2 cellular contexts compared by ENCODE assay signal in the genomic region with DNA sequence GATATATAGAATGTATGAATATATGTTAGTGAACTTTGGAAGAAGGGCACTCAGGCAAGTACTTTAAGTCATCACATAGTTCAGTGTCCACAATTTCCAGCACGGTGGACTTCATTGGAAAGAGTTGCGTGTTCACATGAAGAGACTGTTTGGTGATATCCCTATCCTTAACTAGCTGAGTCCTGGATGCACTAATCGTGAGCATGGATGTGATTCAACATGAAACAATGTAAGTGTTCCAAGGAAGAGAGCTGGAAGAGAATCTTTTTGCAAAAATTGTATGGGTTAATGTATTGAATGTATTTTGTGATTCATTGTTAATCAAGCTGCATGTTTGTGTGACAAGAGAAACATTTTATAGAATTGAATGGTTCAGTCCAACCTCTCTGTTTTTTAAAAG.
TF ChIP-seq lines count a peak whose summit lies in the region.

No MANE protein-coding gene starts in this region.

TF ChIP-seq in WTC11, 78 proteins besides CTCF, POLR2A, EP300 and RAD21:
- no peak for TF ChIP-seq ZNF396 (CRISPR knock-in tag; IDR thresholded peaks at IDR 0.05; ENCODE audit: borderline replicate concordance)
- TF ChIP-seq, protein P1, sequence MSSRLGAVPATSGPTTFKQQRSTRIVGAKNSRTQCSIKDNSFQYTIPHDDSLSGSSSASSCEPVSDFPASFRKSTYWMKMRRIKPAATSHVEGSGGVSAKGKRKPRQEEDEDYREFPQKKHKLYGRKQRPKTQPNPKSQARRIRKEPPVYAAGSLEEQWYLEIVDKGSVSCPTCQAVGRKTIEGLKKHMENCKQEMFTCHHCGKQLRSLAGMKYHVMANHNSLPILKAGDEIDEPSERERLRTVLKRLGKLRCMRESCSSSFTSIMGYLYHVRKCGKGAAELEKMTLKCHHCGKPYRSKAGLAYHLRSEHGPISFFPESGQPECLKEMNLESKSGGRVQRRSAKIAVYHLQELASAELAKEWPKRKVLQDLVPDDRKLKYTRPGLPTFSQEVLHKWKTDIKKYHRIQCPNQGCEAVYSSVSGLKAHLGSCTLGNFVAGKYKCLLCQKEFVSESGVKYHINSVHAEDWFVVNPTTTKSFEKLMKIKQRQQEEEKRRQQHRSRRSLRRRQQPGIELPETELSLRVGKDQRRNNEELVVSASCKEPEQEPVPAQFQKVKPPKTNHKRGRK (CRISPR knock-in tag; IDR thresholded peaks at IDR 0.05; ENCODE audit: borderline replicate concordance), result no peak
- TF ChIP-seq, protein P2, sequence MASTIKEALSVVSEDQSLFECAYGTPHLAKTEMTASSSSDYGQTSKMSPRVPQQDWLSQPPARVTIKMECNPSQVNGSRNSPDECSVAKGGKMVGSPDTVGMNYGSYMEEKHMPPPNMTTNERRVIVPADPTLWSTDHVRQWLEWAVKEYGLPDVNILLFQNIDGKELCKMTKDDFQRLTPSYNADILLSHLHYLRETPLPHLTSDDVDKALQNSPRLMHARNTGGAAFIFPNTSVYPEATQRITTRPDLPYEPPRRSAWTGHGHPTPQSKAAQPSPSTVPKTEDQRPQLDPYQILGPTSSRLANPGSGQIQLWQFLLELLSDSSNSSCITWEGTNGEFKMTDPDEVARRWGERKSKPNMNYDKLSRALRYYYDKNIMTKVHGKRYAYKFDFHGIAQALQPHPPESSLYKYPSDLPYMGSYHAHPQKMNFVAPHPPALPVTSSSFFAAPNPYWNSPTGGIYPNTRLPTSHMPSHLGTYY (CRISPR knock-in tag; IDR thresholded peaks at IDR 0.05), result no peak
- no peak for TF ChIP-seq FOXJ3 (CRISPR knock-in tag; IDR thresholded peaks at IDR 0.05; ENCODE audit: borderline replicate concordance)
- TF ChIP-seq, protein P3, sequence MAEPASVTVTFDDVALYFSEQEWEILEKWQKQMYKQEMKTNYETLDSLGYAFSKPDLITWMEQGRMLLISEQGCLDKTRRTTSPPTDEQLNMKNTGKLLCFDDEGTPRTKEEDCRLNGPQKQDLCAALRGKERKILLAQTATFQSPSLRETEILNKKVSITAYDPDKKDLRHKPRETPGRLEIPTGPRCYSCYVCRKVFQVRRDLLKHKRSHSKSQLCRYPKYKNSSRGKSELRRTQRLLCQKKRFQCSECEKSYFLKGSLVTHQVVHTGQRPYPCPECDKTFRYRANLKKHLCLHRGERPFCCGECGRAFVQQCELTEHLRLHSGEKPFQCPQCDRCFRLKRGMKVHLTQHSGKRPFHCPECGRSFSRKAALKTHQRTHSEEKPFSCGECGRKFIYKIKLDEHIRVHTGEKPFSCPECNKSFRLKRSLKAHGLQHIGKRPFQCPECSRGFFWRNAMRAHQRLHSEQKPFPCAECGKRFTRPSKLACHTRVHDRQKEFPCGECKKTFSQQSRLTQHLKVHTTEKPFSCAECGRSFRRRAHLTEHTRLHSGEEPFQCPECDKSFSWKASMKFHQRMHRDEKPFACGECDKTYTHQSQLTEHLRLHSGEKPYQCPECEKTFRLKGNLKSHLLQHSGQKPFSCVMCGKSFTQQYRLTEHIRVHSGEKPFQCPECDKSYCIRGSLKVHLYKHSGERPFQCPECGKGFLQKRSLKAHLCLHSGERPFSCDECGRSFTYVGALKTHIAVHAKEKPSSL (CRISPR knock-in tag; conservative IDR thresholded peaks at IDR 0.05), result no peak
- no peak for TF ChIP-seq ZNF121 (CRISPR knock-in tag; IDR thresholded peaks at IDR 0.05)
- TF ChIP-seq, protein P4, sequence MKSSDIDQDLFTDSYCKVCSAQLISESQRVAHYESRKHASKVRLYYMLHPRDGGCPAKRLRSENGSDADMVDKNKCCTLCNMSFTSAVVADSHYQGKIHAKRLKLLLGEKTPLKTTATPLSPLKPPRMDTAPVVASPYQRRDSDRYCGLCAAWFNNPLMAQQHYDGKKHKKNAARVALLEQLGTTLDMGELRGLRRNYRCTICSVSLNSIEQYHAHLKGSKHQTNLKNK (CRISPR knock-in tag; IDR thresholded peaks at IDR 0.05), result no peak
- TF ChIP-seq ZNF416 (CRISPR knock-in tag; IDR thresholded peaks at IDR 0.05), result no peak
- TF ChIP-seq, protein P5, sequence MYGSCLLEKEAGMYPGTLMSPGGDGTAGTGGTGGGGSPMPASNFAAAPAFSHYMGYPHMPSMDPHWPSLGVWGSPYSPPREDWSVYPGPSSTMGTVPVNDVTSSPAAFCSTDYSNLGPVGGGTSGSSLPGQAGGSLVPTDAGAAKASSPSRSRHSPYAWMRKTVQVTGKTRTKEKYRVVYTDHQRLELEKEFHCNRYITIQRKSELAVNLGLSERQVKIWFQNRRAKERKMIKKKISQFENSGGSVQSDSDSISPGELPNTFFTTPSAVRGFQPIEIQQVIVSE (CRISPR knock-in tag; IDR thresholded peaks at IDR 0.05; ENCODE audit: borderline replicate concordance), result no peak
- no peak for TF ChIP-seq NR1H2 (CRISPR knock-in tag; IDR thresholded peaks at IDR 0.05)
- TF ChIP-seq, protein P6, sequence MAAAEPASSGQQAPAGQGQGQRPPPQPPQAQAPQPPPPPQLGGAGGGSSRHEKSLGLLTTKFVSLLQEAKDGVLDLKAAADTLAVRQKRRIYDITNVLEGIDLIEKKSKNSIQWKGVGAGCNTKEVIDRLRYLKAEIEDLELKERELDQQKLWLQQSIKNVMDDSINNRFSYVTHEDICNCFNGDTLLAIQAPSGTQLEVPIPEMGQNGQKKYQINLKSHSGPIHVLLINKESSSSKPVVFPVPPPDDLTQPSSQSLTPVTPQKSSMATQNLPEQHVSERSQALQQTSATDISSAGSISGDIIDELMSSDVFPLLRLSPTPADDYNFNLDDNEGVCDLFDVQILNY (CRISPR knock-in tag; IDR thresholded peaks at IDR 0.05), result no peak
- no peak for TF ChIP-seq FOXK1 (CRISPR knock-in tag; IDR thresholded peaks at IDR 0.05)
- no peak for TF ChIP-seq NR3C1 (CRISPR knock-in tag; conservative IDR thresholded peaks at IDR 0.05; ENCODE audit: low read depth)
- no peak for TF ChIP-seq OVOL2 (CRISPR knock-in tag; IDR thresholded peaks at IDR 0.05; ENCODE audit: borderline replicate concordance)
- TF ChIP-seq SOX15 (CRISPR knock-in tag; IDR thresholded peaks at IDR 0.05), result no peak
- TF ChIP-seq ZBTB21 (CRISPR knock-in tag; IDR thresholded peaks at IDR 0.05; ENCODE audit: borderline replicate concordance), result no peak
- TF ChIP-seq ATF1 (CRISPR knock-in tag; IDR thresholded peaks at IDR 0.05), result no peak
- TF ChIP-seq, protein P7, sequence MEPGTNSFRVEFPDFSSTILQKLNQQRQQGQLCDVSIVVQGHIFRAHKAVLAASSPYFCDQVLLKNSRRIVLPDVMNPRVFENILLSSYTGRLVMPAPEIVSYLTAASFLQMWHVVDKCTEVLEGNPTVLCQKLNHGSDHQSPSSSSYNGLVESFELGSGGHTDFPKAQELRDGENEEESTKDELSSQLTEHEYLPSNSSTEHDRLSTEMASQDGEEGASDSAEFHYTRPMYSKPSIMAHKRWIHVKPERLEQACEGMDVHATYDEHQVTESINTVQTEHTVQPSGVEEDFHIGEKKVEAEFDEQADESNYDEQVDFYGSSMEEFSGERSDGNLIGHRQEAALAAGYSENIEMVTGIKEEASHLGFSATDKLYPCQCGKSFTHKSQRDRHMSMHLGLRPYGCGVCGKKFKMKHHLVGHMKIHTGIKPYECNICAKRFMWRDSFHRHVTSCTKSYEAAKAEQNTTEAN (CRISPR knock-in tag; IDR thresholded peaks at IDR 0.05), result no peak

TF ChIP-seq in H1, 55 proteins besides CTCF, POLR2A, EP300 and RAD21:
- no peak for TF ChIP-seq EZH2 (IDR thresholded peaks at IDR 0.05; ENCODE audit: low read depth, low read length, severe bottlenecking)
- TF ChIP-seq POLR2AphosphoS5 (IDR thresholded peaks at IDR 0.05; ENCODE audit: low read depth, low read length), result peak; percentile 18; the same call in 1 of the 2 replicates
TF ChIP-seq in H1: peak in this region for 1.
